Comparison of ENCODE assay signal across 18 cellular contexts in the genomic region with DNA sequence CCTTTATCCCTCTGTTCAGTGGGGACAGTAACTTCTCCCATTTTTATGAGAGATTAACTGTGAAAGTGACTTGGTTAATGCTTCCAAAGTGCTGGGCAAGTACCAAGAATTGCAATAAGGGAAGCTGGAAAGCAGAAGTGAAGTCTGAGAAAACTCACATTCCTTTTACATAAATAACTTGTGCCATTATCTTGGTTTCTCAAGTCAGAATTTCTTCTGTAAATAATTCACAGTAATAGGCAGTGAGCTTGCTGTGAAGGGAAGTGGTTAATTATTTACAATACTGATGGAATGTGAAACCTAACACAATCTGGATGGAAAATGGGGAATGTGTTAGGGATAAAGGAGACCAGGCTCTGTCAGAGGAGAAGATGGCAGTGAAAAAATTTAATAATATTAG.
A peak's percentile ranks its signal among the peaks of the same experiment; 100 is the strongest.
DNase-seq lines count a peak whose midpoint lies in the region; ATAC-seq and TF ChIP-seq lines count a peak whose summit lies in the region.
"Had no signal": no experiment of that assay in that cellular context is flagged by ENCODE, and none has a peak within 500 bp of the region (broad histone marks: within the 10 kb centered on the region; RNA-seq: fewer than 3 reads in every experiment).

No MANE protein-coding gene starts in this region.

- CTCF ChIA-PET in Caco-2 (lab: Charles Lee), result interaction anchor here (0.5 to 0.7 kb wide), 2 partner anchors 43 to 417 kb away, joined by 3 read pairs; no protein-coding TSS in a partner anchor
- CTCF ChIA-PET in CD8-positive, alpha-beta T cell (lab: Charles Lee), result no interaction called here

- H3K4me1 Mint-ChIP-seq in Caco-2 (ENCODE audit: low read depth, unreplicated experiment), result peaks cover 7% of the 10 kb centered on the region
- H3K4me1 Mint-ChIP-seq in nephron, result peaks cover 23% of the 10 kb centered on the region
- no peaks in the 10 kb centered on the region for H3K4me1 Mint-ChIP-seq in CD8-positive, alpha-beta T cell (ENCODE audit: low read depth)
- H3K4me1 Mint-ChIP-seq: B cell; naive thymus-derived CD4-positive, alpha-beta T cell had no signal

- no TSS peak for BruUV-seq in Caco-2 (replicated peaks; lab: Mats Ljungman, UMichigan)

- H3K27ac ChIP-seq in body of pancreas, result peak overlapping the region in 2 of 4 donors; percentile 32 to 33
- H3K27ac ChIP-seq in CD8-positive, alpha-beta T cell (ENCODE audit: low read depth, low read length), result no peak overlapping the region
- H3K27ac ChIP-seq: esophagus squamous epithelium, parathyroid adenoma, SJSA1 had no signal

- no peak overlapping the region for H3K4me3 ChIP-seq in Caco-2 (ENCODE audit: low read depth, low read length)
- H3K4me3 ChIP-seq in body of pancreas, result no peak overlapping the region
- no peak overlapping the region for H3K4me3 ChIP-seq in CD8-positive, alpha-beta T cell (ENCODE audit: low read depth, low read length)
- H3K4me3 ChIP-seq: esophagus squamous epithelium, lung, SJSA1 had no signal

- H3K27me3 ChIP-seq in Caco-2 (replicated peaks; ENCODE audit: control insufficient read depth, insufficient read depth, low read length) (no peaks in the 10 kb centered on the region), body of pancreas (no peaks in the 10 kb centered on the region)
- H3K27me3 ChIP-seq in CD8-positive, alpha-beta T cell (ENCODE audit: insufficient read depth, low read length), result no peaks in the 10 kb centered on the region
- H3K27me3 ChIP-seq: SJSA1 had no signal

- peaks cover 35% of the 10 kb centered on the region for H3K4me1 ChIP-seq in Caco-2
- H3K4me1 ChIP-seq in body of pancreas, result peaks cover 7% of the 10 kb centered on the region
- H3K4me1 ChIP-seq in CD8-positive, alpha-beta T cell (ENCODE audit: insufficient read depth, low read length), result no peaks in the 10 kb centered on the region
- H3K4me1 ChIP-seq: esophagus squamous epithelium, parathyroid adenoma, SJSA1 had no signal

- H3K36me3 Mint-ChIP-seq in Caco-2 (ENCODE audit: insufficient read depth, unreplicated experiment) (no peaks in the 10 kb centered on the region), nephron (ENCODE audit: low read depth) (no peaks in the 10 kb centered on the region)
- no peaks in the 10 kb centered on the region for H3K36me3 Mint-ChIP-seq in CD8-positive, alpha-beta T cell

- DNase-seq in Caco-2, result peak in 1 of 2 experiments; percentile 28
- DNase-seq in MV-4-11 (lab: John Stamatoyannopoulos, UW), result peak; percentile 97
- DNase-seq in body of pancreas, result no peak
- no peak for DNase-seq in CD8-positive, alpha-beta T cell
- DNase-seq in ecto neural progenitor cell (ENCODE audit: low spot score), result no peak
- DNase-seq in NCI-H2107 treated with DMSO at 0.1 percent for 48 hours (lab: John Stamatoyannopoulos, UW; ENCODE audit: unreplicated experiment), result no peak
- DNase-seq: esophagus squamous epithelium; naive thymus-derived CD4-positive, alpha-beta T cell; NCI-H187 treated with DMSO at 0.1 percent for 48 hours; NCI-H510A treated with DMSO at 0.1 percent for 48 hours had no signal

- H3K27ac Mint-ChIP-seq in Caco-2 (ENCODE audit: unreplicated experiment) (no peak overlapping the region), nephron (peak overlapping the region; percentile 88 to 93 (median 89))
- no peak overlapping the region for H3K27ac Mint-ChIP-seq in CD8-positive, alpha-beta T cell
- H3K27ac Mint-ChIP-seq: B cell; naive thymus-derived CD4-positive, alpha-beta T cell; T-helper 2 cell treated with Interferon-gamma antibody and Interleukin-4, amounts not matched to agents 5 μg/mL and 100 μg/mL, for 36 hours had no signal

- ATAC-seq in body of pancreas (peak; percentile 72), HG02840 (IDR thresholded peaks at IDR 0.05; ENCODE audit: low FRiP score, unreplicated experiment) (no peak)
- no peak for ATAC-seq in CD8-positive, alpha-beta T cell
- ATAC-seq: activated CD4-positive, CD25-positive, alpha-beta regulatory T cell treated with anti-CD3 and anti-CD28 coated beads, Interleukin-2, amount 50 U/mL, for 24 hours; naive thymus-derived CD4-positive, alpha-beta T cell had no signal

- no peaks in the 10 kb centered on the region for H3K36me3 ChIP-seq in Caco-2 (ENCODE audit: control insufficient read depth, insufficient read depth, low read length)
- no peaks in the 10 kb centered on the region for H3K36me3 ChIP-seq in body of pancreas (replicated peaks in 1 of 2; ENCODE audit: insufficient read depth in 1 of 2, low read depth in 2 of 2)
- no peaks in the 10 kb centered on the region for H3K36me3 ChIP-seq in CD8-positive, alpha-beta T cell (ENCODE audit: insufficient read depth, low read length)
- H3K36me3 ChIP-seq: esophagus squamous epithelium, SJSA1 had no signal

- H3K9me3 ChIP-seq in Caco-2 (peaks cover 7% of the 10 kb centered on the region; the same call in 1 of the 2 replicates), body of pancreas (no peaks in the 10 kb centered on the region)
- H3K9me3 ChIP-seq in CD8-positive, alpha-beta T cell (ENCODE audit: low read length), result no peaks in the 10 kb centered on the region
- H3K9me3 ChIP-seq: esophagus squamous epithelium, SJSA1 had no signal

- no peak for TF ChIP-seq CTCF in Caco-2 (IDR thresholded peaks at IDR 0.05; ENCODE audit: insufficient read depth in 1 of 2, low read depth in 1 of 2, low read length in 1 of 2, severe bottlenecking in 1 of 2, unreplicated experiment in 1 of 2)
- TF ChIP-seq CTCF in body of pancreas (IDR thresholded peaks at IDR 0.05), result no peak
- TF ChIP-seq CTCF in nephron (IDR thresholded peaks at IDR 0.05; ENCODE audit: unreplicated experiment in 3 of 3), result no peak
- TF ChIP-seq CTCF in CD8-positive, alpha-beta T cell (IDR thresholded peaks at IDR 0.05), result no peak

- intact Hi-C loops in Caco-2 (cut with micrococcal nuclease; ENCODE audit: unreplicated experiment), result no loop called here
- intact Hi-C loops in body of pancreas (cut with DNase I), result no loop called here
- intact Hi-C loops in CD8-positive, alpha-beta T cell (cut with DNase I, micrococcal nuclease), result no loop called here

- no peak for TF ChIP-seq POLR2A in body of pancreas (IDR thresholded peaks at IDR 0.05)

- POLR2A ChIA-PET in Caco-2 (lab: Charles Lee), result no interaction called here
- POLR2A ChIA-PET in CD8-positive, alpha-beta T cell (lab: Charles Lee), result no interaction called here

- peaks cover 35% of the 10 kb centered on the region for H3K9me3 Mint-ChIP-seq in Caco-2 (ENCODE audit: unreplicated experiment)
- H3K9me3 Mint-ChIP-seq in nephron, result peaks cover 19% of the 10 kb centered on the region
- H3K9me3 Mint-ChIP-seq in CD8-positive, alpha-beta T cell, result peaks cover 9% of the 10 kb centered on the region

- H3K27me3 Mint-ChIP-seq in Caco-2 (ENCODE audit: insufficient read depth, unreplicated experiment) (no peaks in the 10 kb centered on the region), nephron (ENCODE audit: low read depth) (peaks cover 5% of the 10 kb centered on the region)
- peaks cover 10% of the 10 kb centered on the region for H3K27me3 Mint-ChIP-seq in CD8-positive, alpha-beta T cell (ENCODE audit: low read depth)

- H3K4me3 Mint-ChIP-seq in Caco-2 (ENCODE audit: unreplicated experiment) (peak overlapping the region; percentile 37), nephron (no peak overlapping the region)
- H3K4me3 Mint-ChIP-seq in CD8-positive, alpha-beta T cell, result no peak overlapping the region
- H3K4me3 Mint-ChIP-seq: B cell; naive thymus-derived CD4-positive, alpha-beta T cell; T-helper 2 cell treated with Interferon-gamma antibody and Interleukin-4, amounts not matched to agents 5 μg/mL and 100 μg/mL, for 36 hours had no signal

Comparison
In these comparisons a context has a peak if more than half of its experiments do, and no peak if none do; other contexts are left out.
1. H3K27ac Mint-ChIP-seq: peak in nephron (3 of 3); none in Caco-2 (single experiment) and CD8-positive, alpha-beta T cell (single experiment).